Comparison of ENCODE assay signal across 28 cellular contexts in the genomic region with DNA sequence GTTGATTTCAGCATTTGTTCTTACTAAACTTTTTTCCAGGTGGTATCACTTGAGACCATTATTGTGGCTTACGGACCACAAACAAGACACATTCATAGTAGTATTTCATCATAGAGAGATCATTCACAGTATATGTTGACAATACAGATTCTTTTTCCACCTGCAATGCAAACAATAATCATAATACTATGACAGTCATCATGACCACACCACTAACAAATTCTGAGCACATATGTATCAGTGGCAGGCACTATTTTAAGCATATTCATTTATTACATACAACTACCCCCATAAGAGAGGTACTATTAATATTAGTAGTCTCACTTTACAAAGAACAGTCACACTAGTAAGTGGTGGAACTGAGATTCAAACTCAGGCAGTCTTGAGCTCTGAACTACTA. TPM values are rescaled to one million over a fixed set of nuclear protein-coding genes. Genes with fewer than 3 reads are reported as not detected.
DNase-seq lines count a peak whose midpoint lies in the region; ATAC-seq, FAIRE-seq and TF ChIP-seq lines count a peak whose summit lies in the region.
"Had no signal": no experiment of that assay in that cellular context is flagged by ENCODE, and none has a peak within 500 bp of the region (broad histone marks: within the 10 kb centered on the region; RNA-seq: fewer than 3 reads in every experiment).

No MANE protein-coding gene starts in this region.

- H3K27ac ChIP-seq in astrocyte (ENCODE audit: low read depth, low read length), result no peak overlapping the region
- H3K27ac ChIP-seq: BLaER1 had no signal

- no peaks in the 10 kb centered on the region for H3K9me3 Mint-ChIP-seq in activated T-cell treated with anti-CD3 and anti-CD28 coated beads, Interleukin-2, amount 50 U/mL, for 72 hours
- no peaks in the 10 kb centered on the region for H3K9me3 Mint-ChIP-seq in astrocyte (ENCODE audit: unreplicated experiment)
- no peaks in the 10 kb centered on the region for H3K9me3 Mint-ChIP-seq in stimulated activated effector memory CD8-positive, alpha-beta T cell treated with anti-CD3 and anti-CD28 coated beads, Interleukin-12 subunit alpha, Interleukin-12 subunit beta, amount 100 ng/mL, for 72 hours
- H3K9me3 Mint-ChIP-seq: CD14-positive monocyte; CD4-positive, alpha-beta memory T cell; CD8-positive, alpha-beta memory T cell had no signal

- no peak for DNase-seq in activated T-cell treated with anti-CD3 and anti-CD28 coated beads, Interleukin-2, amount 50 U/mL, for 72 hours
- DNase-seq in activated T-cell treated with anti-CD3 and anti-CD28 coated beads for 4 hours, result no peak
- no peak for DNase-seq in H54 (ENCODE audit: insufficient read length, low spot score)
- no peak for DNase-seq in astrocyte (ENCODE audit: low read depth)
- no peak for DNase-seq in stimulated activated effector memory CD8-positive, alpha-beta T cell treated with anti-CD3 and anti-CD28 coated beads, Interleukin-12 subunit alpha, Interleukin-12 subunit beta, amount 100 ng/mL, for 72 hours (ENCODE audit: low spot score in 2 of 2)
- DNase-seq: 8988T; ACHN; BE2C; C1 segment of cervical spinal cord; CD4-positive, alpha-beta memory T cell; CD4-positive, CD25-positive, alpha-beta regulatory T cell; CD8-positive, alpha-beta memory T cell; COR-L47; DMS 273 treated with DMSO at 0.1 percent for 48 hours; DMS153; DMS53; DMS79; DND-41; EL; GDM1 had no signal

- no peaks in the 10 kb centered on the region for H3K4me1 Mint-ChIP-seq in activated T-cell treated with anti-CD3 and anti-CD28 coated beads, Interleukin-2, amount 50 U/mL, for 72 hours (ENCODE audit: low read depth)
- H3K4me1 Mint-ChIP-seq in astrocyte (ENCODE audit: low read depth, unreplicated experiment), result no peaks in the 10 kb centered on the region
- H3K4me1 Mint-ChIP-seq in stimulated activated effector memory CD8-positive, alpha-beta T cell treated with anti-CD3 and anti-CD28 coated beads, Interleukin-12 subunit alpha, Interleukin-12 subunit beta, amount 100 ng/mL, for 72 hours, result no peaks in the 10 kb centered on the region
- H3K4me1 Mint-ChIP-seq: CD14-positive monocyte had no signal

- no peak overlapping the region for H3K4me3 ChIP-seq in astrocyte (ENCODE audit: insufficient read depth, low read depth, low read length)
- H3K4me3 ChIP-seq: BLaER1, GM12878 had no signal

- H3K4me3 Mint-ChIP-seq in activated T-cell treated with anti-CD3 and anti-CD28 coated beads, Interleukin-2, amount 50 U/mL, for 72 hours, result no peak overlapping the region
- no peak overlapping the region for H3K4me3 Mint-ChIP-seq in astrocyte (ENCODE audit: unreplicated experiment)
- H3K4me3 Mint-ChIP-seq in stimulated activated effector memory CD8-positive, alpha-beta T cell treated with anti-CD3 and anti-CD28 coated beads, Interleukin-12 subunit alpha, Interleukin-12 subunit beta, amount 100 ng/mL, for 72 hours, result no peak overlapping the region
- H3K4me3 Mint-ChIP-seq: CD14-positive monocyte; CD4-positive, alpha-beta memory T cell; CD4-positive, CD25-positive, alpha-beta regulatory T cell; CD8-positive, alpha-beta memory T cell had no signal

- H3K36me3 Mint-ChIP-seq in activated T-cell treated with anti-CD3 and anti-CD28 coated beads, Interleukin-2, amount 50 U/mL, for 72 hours (ENCODE audit: insufficient read depth in 2 of 2), result peaks cover 0 to 3% of the 10 kb centered on the region in 2 donors
- H3K36me3 Mint-ChIP-seq in astrocyte (ENCODE audit: low read depth, unreplicated experiment), result peaks cover under 1% of the 10 kb centered on the region
- peaks cover 61% of the 10 kb centered on the region for H3K36me3 Mint-ChIP-seq in stimulated activated effector memory CD8-positive, alpha-beta T cell treated with anti-CD3 and anti-CD28 coated beads, Interleukin-12 subunit alpha, Interleukin-12 subunit beta, amount 100 ng/mL, for 72 hours

- no peak overlapping the region for H3K27ac Mint-ChIP-seq in activated T-cell treated with anti-CD3 and anti-CD28 coated beads, Interleukin-2, amount 50 U/mL, for 72 hours
- H3K27ac Mint-ChIP-seq in astrocyte (ENCODE audit: unreplicated experiment), result no peak overlapping the region
- no peak overlapping the region for H3K27ac Mint-ChIP-seq in stimulated activated effector memory CD8-positive, alpha-beta T cell treated with anti-CD3 and anti-CD28 coated beads, Interleukin-12 subunit alpha, Interleukin-12 subunit beta, amount 100 ng/mL, for 72 hours
- H3K27ac Mint-ChIP-seq: CD14-positive monocyte; CD4-positive, alpha-beta memory T cell; CD4-positive, CD25-positive, alpha-beta regulatory T cell; CD8-positive, alpha-beta memory T cell had no signal

- no peaks in the 10 kb centered on the region for H3K9me3 ChIP-seq in astrocyte (ENCODE audit: insufficient read depth, low read depth, low read length)
- H3K9me3 ChIP-seq: BE2C, BLaER1 had no signal

- no peaks in the 10 kb centered on the region for H3K4me1 ChIP-seq in astrocyte (ENCODE audit: insufficient read depth, low read length)
- H3K4me1 ChIP-seq: BLaER1 had no signal

- FAIRE-seq in H54 (lab: Jason Lieb, UNC) (peak; percentile 78), astrocyte (lab: Jason Lieb, UNC) (peak; percentile 20)
- FAIRE-seq: A204.1, GM12878, GM12892, GM19239 had no signal

- no peak overlapping the region for H3K4me2 ChIP-seq in astrocyte (ENCODE audit: low read length)
- H3K4me2 ChIP-seq: BLaER1 had no signal

- no peak overlapping the region for H3K9ac ChIP-seq in astrocyte (ENCODE audit: low read length)
- H3K9ac ChIP-seq: BLaER1 had no signal

- TF ChIP-seq CTCF in astrocyte (IDR thresholded peaks at IDR 0.05; ENCODE audit: insufficient read depth, low read depth, low read length), result no peak

- H3K27me3 ChIP-seq in astrocyte (ENCODE audit: insufficient read depth, low read length), result no peaks in the 10 kb centered on the region
- H3K27me3 ChIP-seq: BE2C, BLaER1 had no signal

- ATAC-seq in activated T-cell treated with anti-CD3 and anti-CD28 coated beads, Interleukin-2, amount 50 U/mL, for 72 hours (replicated peaks in 1 of 2), result peak; percentile 27 to 64
- ATAC-seq in stimulated activated effector memory CD8-positive, alpha-beta T cell treated with anti-CD3 and anti-CD28 coated beads, Interleukin-12 subunit alpha, Interleukin-12 subunit beta, amount 100 ng/mL, for 72 hours, result peak; percentile 72
- ATAC-seq in HG02870 (IDR thresholded peaks at IDR 0.05; ENCODE audit: unreplicated experiment) (no peak), GM18502 (IDR thresholded peaks at IDR 0.05; ENCODE audit: poor library complexity, unreplicated experiment) (no peak)
- ATAC-seq: GM12878 had no signal

- no peaks in the 10 kb centered on the region for H4K20me1 ChIP-seq in astrocyte (ENCODE audit: insufficient read depth, low read length)
- H4K20me1 ChIP-seq: BLaER1 had no signal

- TF ChIP-seq POLR2A in H54 (IDR thresholded peaks at IDR 0.05; ENCODE audit: low read depth, low read length), result no peak

- no peaks in the 10 kb centered on the region for H3K27me3 Mint-ChIP-seq in activated T-cell treated with anti-CD3 and anti-CD28 coated beads, Interleukin-2, amount 50 U/mL, for 72 hours (ENCODE audit: low read depth)
- no peaks in the 10 kb centered on the region for H3K27me3 Mint-ChIP-seq in astrocyte (ENCODE audit: low read depth, unreplicated experiment)
- H3K27me3 Mint-ChIP-seq: CD4-positive, alpha-beta memory T cell; CD4-positive, CD25-positive, alpha-beta regulatory T cell; CD8-positive, alpha-beta memory T cell had no signal

- H2AFZ ChIP-seq in astrocyte (ENCODE audit: low read depth, low read length), result no peak overlapping the region

- no peaks in the 10 kb centered on the region for H3K36me3 ChIP-seq in astrocyte (ENCODE audit: insufficient read depth, low read length)
- H3K36me3 ChIP-seq: BE2C had no signal

- H3K79me2 ChIP-seq in astrocyte (ENCODE audit: insufficient read depth, low read length), result no peaks in the 10 kb centered on the region

RNA-seq across cellular contexts. Expression of gene C9orf40, which starts 31.0 kb away (rescaled TPM):
- total RNA-seq in activated T-cell treated with anti-CD3 and anti-CD28 coated beads, Interleukin-2, amount 50 U/mL, for 72 hours, result 10 to 100 TPM; 17.8 to 23.1 TPM
- 5.3 and 5.4 TPM in 2 replicates for total RNA-seq in astrocyte

RNA-seq across cellular contexts. Expression of gene CARNMT1, which starts 44.4 kb away (rescaled TPM):
- total RNA-seq in activated T-cell treated with anti-CD3 and anti-CD28 coated beads, Interleukin-2, amount 50 U/mL, for 72 hours, result 10 to 100 TPM; 18.6 to 19.8 TPM
- 17.2 and 20.8 TPM in 2 replicates for total RNA-seq in astrocyte

Comparison
In these comparisons a context has a peak if more than half of its experiments do, and no peak if none do; other contexts are left out.
1. ATAC-seq: peak in activated T-cell treated with anti-CD3 and anti-CD28 coated beads, Interleukin-2, amount 50 U/mL, for 72 hours (2 of 2) and stimulated activated effector memory CD8-positive, alpha-beta T cell treated with anti-CD3 and anti-CD28 coated beads, Interleukin-12 subunit alpha, Interleukin-12 subunit beta, amount 100 ng/mL, for 72 hours (single experiment); none in HG02870 (single experiment) and GM18502 (single experiment).